ENCODE assay signal across 15 cellular contexts in the genomic region with DNA sequence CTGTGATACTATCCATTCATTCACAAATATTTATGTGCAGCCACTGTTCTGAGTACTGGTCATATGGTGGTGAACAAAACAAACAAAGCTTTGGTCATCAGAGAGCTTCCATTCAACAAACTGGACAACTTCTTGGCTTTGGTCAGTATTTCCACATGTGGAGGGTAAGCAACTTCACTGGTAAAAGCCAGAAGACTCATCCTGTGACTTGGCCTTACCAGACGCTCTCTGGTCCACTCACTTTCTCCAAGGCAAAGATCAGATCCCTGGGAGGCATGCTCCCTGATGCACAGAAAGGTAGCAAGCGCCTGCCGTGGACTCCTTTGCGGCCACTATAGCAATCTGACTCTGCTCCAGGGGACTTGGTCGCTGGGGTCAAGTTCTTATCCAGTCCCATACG.
DNase-seq lines count a peak whose midpoint lies in the region; ATAC-seq and TF ChIP-seq lines count a peak whose summit lies in the region.
"Had no signal": no experiment of that assay in that cellular context is flagged by ENCODE, and none has a peak within 500 bp of the region (broad histone marks: within the 10 kb centered on the region; RNA-seq: fewer than 3 reads in every experiment).

No MANE protein-coding gene starts in this region.

- H3K9ac ChIP-seq in SK-N-SH, result peak overlapping the region; percentile 78; the same call in 1 of the 2 replicates

- no peak overlapping the region for H3K4me3 Mint-ChIP-seq in activated CD4-positive, alpha-beta T cell treated with anti-CD3 and anti-CD28 coated beads, Interleukin-2, amount 10 ng/mL, durations not matched to agents 7 days and 5 days
- H3K4me3 Mint-ChIP-seq in T-helper 17 cell, result no peak overlapping the region
- H3K4me3 Mint-ChIP-seq: CD8-positive, alpha-beta T cell; effector memory CD8-positive, alpha-beta T cell had no signal

- ATAC-seq in GM21367 (IDR thresholded peaks at IDR 0.05; ENCODE audit: unreplicated experiment), result no peak
- ATAC-seq in T-helper 17 cell, result no peak
- ATAC-seq: CD8-positive, alpha-beta T cell; effector memory CD8-positive, alpha-beta T cell had no signal

- POLR2A ChIA-PET in SK-N-SH (lab: Yijun Ruan, JAX), result no interaction called here
- POLR2A ChIA-PET in activated CD4-positive, alpha-beta T cell treated with anti-CD3 and anti-CD28 coated beads, Interleukin-2, amount 10 ng/mL, durations not matched to agents 7 days and 5 days (lab: Charles Lee), result no interaction called here

- TF ChIP-seq RAD21 in SK-N-SH (IDR thresholded peaks at IDR 0.05; ENCODE audit: low read length), result no peak

- TF ChIP-seq CTCF in SK-N-SH (IDR thresholded peaks at IDR 0.05) (no peak), fibroblast of villous mesenchyme (IDR thresholded peaks at IDR 0.05; ENCODE audit: insufficient read depth, low read depth, low read length) (no peak)

- peaks cover 20 to 27% of the 10 kb centered on the region in 2 experiments for H3K4me1 ChIP-seq in SK-N-SH (ENCODE audit: control insufficient read depth in 1 of 2, insufficient read depth in 2 of 2, low read depth in 1 of 2, low read length in 1 of 2)
- H3K4me1 ChIP-seq: prostate gland had no signal

- H3K27ac ChIP-seq in SK-N-SH (ENCODE audit: low read depth in 2 of 2, low read length in 1 of 2), result peak overlapping the region; percentile 77 to 98
- H3K27ac ChIP-seq: prostate gland, VCaP had no signal

- no peak for TF ChIP-seq EP300 in SK-N-SH (IDR thresholded peaks at IDR 0.05; ENCODE audit: borderline replicate concordance in 1 of 2, low read depth in 1 of 2, low read length in 1 of 2)

- CTCF ChIA-PET in SK-N-SH (lab: Yijun Ruan, JAX), result no interaction called here
- CTCF ChIA-PET in activated CD4-positive, alpha-beta T cell treated with anti-CD3 and anti-CD28 coated beads, Interleukin-2, amount 10 ng/mL, durations not matched to agents 7 days and 5 days (lab: Charles Lee), result no interaction called here

- peak overlapping the region; percentile 79 for H3K4me2 ChIP-seq in SK-N-SH

- H3K27ac Mint-ChIP-seq in activated CD4-positive, alpha-beta T cell treated with anti-CD3 and anti-CD28 coated beads, Interleukin-2, amount 10 ng/mL, durations not matched to agents 7 days and 5 days, result no peak overlapping the region
- H3K27ac Mint-ChIP-seq in T-helper 17 cell, result no peak overlapping the region
- H3K27ac Mint-ChIP-seq: CD8-positive, alpha-beta T cell; effector memory CD8-positive, alpha-beta T cell had no signal

- H3F3A ChIP-seq in SK-N-SH (replicated peaks; ENCODE audit: insufficient read depth), result peaks cover 48% of the 10 kb centered on the region

- no peaks in the 10 kb centered on the region for H3K9me2 ChIP-seq in SK-N-SH

- H3K9me3 Mint-ChIP-seq in activated CD4-positive, alpha-beta T cell treated with anti-CD3 and anti-CD28 coated beads, Interleukin-2, amount 10 ng/mL, durations not matched to agents 7 days and 5 days, result no peaks in the 10 kb centered on the region
- H3K9me3 Mint-ChIP-seq: CD8-positive, alpha-beta T cell had no signal

- no peaks in the 10 kb centered on the region for H3K36me3 ChIP-seq in SK-N-SH (replicated peaks in 1 of 2; ENCODE audit: control insufficient read depth in 1 of 2, insufficient read depth in 2 of 2, low read length in 1 of 2)
- H3K36me3 ChIP-seq: prostate gland had no signal

- H3K27me3 ChIP-seq in SK-N-SH (ENCODE audit: insufficient read depth), result no peaks in the 10 kb centered on the region

- H3K4me1 Mint-ChIP-seq in activated CD4-positive, alpha-beta T cell treated with anti-CD3 and anti-CD28 coated beads, Interleukin-2, amount 10 ng/mL, durations not matched to agents 7 days and 5 days, result no peaks in the 10 kb centered on the region
- H3K4me1 Mint-ChIP-seq in T-helper 17 cell, result no peaks in the 10 kb centered on the region

- H4K20me1 ChIP-seq in SK-N-SH (ENCODE audit: insufficient read depth), result no peaks in the 10 kb centered on the region

- no peaks in the 10 kb centered on the region for H3K27me3 Mint-ChIP-seq in activated CD4-positive, alpha-beta T cell treated with anti-CD3 and anti-CD28 coated beads, Interleukin-2, amount 10 ng/mL, durations not matched to agents 7 days and 5 days
- peaks cover 23% of the 10 kb centered on the region for H3K27me3 Mint-ChIP-seq in T-helper 17 cell

- peak overlapping the region; percentile 79; the same call in 1 of the 2 replicates for H2AFZ ChIP-seq in SK-N-SH (ENCODE audit: low read depth)

- H3K4me3 ChIP-seq in SK-N-SH (ENCODE audit: low read depth in 2 of 2, low read length in 1 of 2) (no peak overlapping the region), fibroblast of villous mesenchyme (ENCODE audit: low read depth, low read length) (no peak overlapping the region)
- H3K4me3 ChIP-seq: prostate gland had no signal

- 50% methylated on average over 5 of the region's 6 CpGs for WGBS in SK-N-SH (ENCODE audit: low lambda C conversion rate)

- H3K36me3 Mint-ChIP-seq in activated CD4-positive, alpha-beta T cell treated with anti-CD3 and anti-CD28 coated beads, Interleukin-2, amount 10 ng/mL, durations not matched to agents 7 days and 5 days (ENCODE audit: low read depth), result no peaks in the 10 kb centered on the region
- no peaks in the 10 kb centered on the region for H3K36me3 Mint-ChIP-seq in T-helper 17 cell (ENCODE audit: low read depth)
- H3K36me3 Mint-ChIP-seq: CD8-positive, alpha-beta T cell had no signal

- DNase-seq in GM04503 (ENCODE audit: low read depth) (peak; percentile 85), SK-N-SH (no peak), fibroblast of villous mesenchyme (ENCODE audit: low read depth) (peak; percentile 45), stromal cell of bone marrow (ENCODE audit: low read depth) (peak; percentile 90), T-helper 17 cell (no peak), NCI-H1694 (lab: John Stamatoyannopoulos, UW) (no peak)
- DNase-seq in activated CD4-positive, alpha-beta T cell treated with anti-CD3 and anti-CD28 coated beads, Interleukin-2, amount 10 ng/mL, durations not matched to agents 7 days and 5 days, result no peak
- DNase-seq: activated CD8-positive, alpha-beta memory T cell treated with anti-CD3 and anti-CD28 coated beads for 24 hours; activated effector memory CD4-positive, alpha-beta T cell treated with anti-CD3 and anti-CD28 coated beads, Interleukin-2, amount 50 U/mL, for 16 hours; CD8-positive, alpha-beta T cell; effector memory CD8-positive, alpha-beta T cell; NCI-H1105 treated with DMSO at 0.1 percent for 48 hours had no signal

- no peaks in the 10 kb centered on the region for H3K9me3 ChIP-seq in SK-N-SH
- H3K9me3 ChIP-seq in T-helper 17 cell (ENCODE audit: control insufficient read depth, low read length, poor library complexity, severe bottlenecking), result no peaks in the 10 kb centered on the region
- H3K9me3 ChIP-seq: prostate gland had no signal

- no peaks in the 10 kb centered on the region for H3K79me2 ChIP-seq in SK-N-SH (ENCODE audit: insufficient read depth)

TF ChIP-seq in SK-N-SH, 30 proteins besides CTCF, POLR2A, EP300 and RAD21 (continues in another document):
- TF ChIP-seq YY1 (IDR thresholded peaks at IDR 0.05; ENCODE audit: low read depth) (no peak), MEF2A (IDR thresholded peaks at IDR 0.05; ENCODE audit: borderline replicate concordance, low read depth) (no peak), FOXM1 (IDR thresholded peaks at IDR 0.05; ENCODE audit: low read depth) (no peak), TCF12 (IDR thresholded peaks at IDR 0.05) (no peak), SMC3 (IDR thresholded peaks at IDR 0.05; ENCODE audit: low read depth, low read length) (no peak), RFX5 (IDR thresholded peaks at IDR 0.05; ENCODE audit: low read length) (no peak), RXRA (IDR thresholded peaks at IDR 0.05; ENCODE audit: borderline replicate concordance, low read depth) (no peak), NRF1 (IDR thresholded peaks at IDR 0.05; ENCODE audit: low read depth, low read length) (no peak), FOXJ3 (CRISPR knock-in tag; IDR thresholded peaks at IDR 0.05) (no peak)
- TF ChIP-seq, protein P1, sequence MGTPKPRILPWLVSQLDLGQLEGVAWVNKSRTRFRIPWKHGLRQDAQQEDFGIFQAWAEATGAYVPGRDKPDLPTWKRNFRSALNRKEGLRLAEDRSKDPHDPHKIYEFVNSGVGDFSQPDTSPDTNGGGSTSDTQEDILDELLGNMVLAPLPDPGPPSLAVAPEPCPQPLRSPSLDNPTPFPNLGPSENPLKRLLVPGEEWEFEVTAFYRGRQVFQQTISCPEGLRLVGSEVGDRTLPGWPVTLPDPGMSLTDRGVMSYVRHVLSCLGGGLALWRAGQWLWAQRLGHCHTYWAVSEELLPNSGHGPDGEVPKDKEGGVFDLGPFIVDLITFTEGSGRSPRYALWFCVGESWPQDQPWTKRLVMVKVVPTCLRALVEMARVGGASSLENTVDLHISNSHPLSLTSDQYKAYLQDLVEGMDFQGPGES (IDR thresholded peaks at IDR 0.05; ENCODE audit: low read depth, low read length), result no peak
- TF ChIP-seq, protein P2, sequence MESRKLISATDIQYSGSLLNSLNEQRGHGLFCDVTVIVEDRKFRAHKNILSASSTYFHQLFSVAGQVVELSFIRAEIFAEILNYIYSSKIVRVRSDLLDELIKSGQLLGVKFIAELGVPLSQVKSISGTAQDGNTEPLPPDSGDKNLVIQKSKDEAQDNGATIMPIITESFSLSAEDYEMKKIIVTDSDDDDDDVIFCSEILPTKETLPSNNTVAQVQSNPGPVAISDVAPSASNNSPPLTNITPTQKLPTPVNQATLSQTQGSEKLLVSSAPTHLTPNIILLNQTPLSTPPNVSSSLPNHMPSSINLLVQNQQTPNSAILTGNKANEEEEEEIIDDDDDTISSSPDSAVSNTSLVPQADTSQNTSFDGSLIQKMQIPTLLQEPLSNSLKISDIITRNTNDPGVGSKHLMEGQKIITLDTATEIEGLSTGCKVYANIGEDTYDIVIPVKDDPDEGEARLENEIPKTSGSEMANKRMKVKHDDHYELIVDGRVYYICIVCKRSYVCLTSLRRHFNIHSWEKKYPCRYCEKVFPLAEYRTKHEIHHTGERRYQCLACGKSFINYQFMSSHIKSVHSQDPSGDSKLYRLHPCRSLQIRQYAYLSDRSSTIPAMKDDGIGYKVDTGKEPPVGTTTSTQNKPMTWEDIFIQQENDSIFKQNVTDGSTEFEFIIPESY (IDR thresholded peaks at IDR 0.05; ENCODE audit: borderline replicate concordance, low read depth), result no peak
- TF ChIP-seq, protein P3, sequence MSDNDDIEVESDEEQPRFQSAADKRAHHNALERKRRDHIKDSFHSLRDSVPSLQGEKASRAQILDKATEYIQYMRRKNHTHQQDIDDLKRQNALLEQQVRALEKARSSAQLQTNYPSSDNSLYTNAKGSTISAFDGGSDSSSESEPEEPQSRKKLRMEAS (IDR thresholded peaks at IDR 0.05; ENCODE audit: low read depth), result no peak
- TF ChIP-seq, protein P4, sequence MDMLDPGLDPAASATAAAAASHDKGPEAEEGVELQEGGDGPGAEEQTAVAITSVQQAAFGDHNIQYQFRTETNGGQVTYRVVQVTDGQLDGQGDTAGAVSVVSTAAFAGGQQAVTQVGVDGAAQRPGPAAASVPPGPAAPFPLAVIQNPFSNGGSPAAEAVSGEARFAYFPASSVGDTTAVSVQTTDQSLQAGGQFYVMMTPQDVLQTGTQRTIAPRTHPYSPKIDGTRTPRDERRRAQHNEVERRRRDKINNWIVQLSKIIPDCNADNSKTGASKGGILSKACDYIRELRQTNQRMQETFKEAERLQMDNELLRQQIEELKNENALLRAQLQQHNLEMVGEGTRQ (IDR thresholded peaks at IDR 0.05; ENCODE audit: borderline replicate concordance, low read depth, low read length), result no peak

Comparison
In these comparisons a context has a peak if more than half of its experiments do, and no peak if none do; other contexts are left out.
1. DNase-seq: peak in GM04503 (single experiment), fibroblast of villous mesenchyme (single experiment) and stromal cell of bone marrow (single experiment); none in SK-N-SH (single experiment), activated CD4-positive, alpha-beta T cell treated with anti-CD3 and anti-CD28 coated beads, Interleukin-2, amount 10 ng/mL, durations not matched to agents 7 days and 5 days (single experiment), T-helper 17 cell (0 of 3) and NCI-H1694 (single experiment).